In the genomic region with DNA sequence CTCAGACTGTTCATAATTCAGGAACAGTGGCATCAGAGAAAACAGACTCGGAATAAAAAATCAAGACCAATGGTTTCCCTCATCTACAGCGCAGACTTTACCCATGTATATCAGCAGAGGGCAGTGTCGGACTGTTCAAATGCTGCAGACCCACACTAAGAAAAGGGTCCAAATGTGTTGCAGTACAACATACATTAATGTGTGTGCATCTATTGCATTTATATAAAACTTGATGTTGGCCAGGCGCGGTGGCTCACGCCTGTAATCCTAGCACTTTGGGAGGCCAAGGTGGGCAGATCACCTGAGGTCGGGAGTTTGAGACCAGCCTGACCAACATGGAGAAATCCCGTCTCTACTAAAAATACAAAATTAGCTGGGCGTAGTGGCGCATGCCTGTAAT, we compare ENCODE assay signal across 8 cellular contexts. TPM values are rescaled to one million over a fixed set of nuclear protein-coding genes. Genes with fewer than 3 reads are reported as not detected.
DNase-seq lines count a peak whose midpoint lies in the region; ATAC-seq, FAIRE-seq and TF ChIP-seq lines count a peak whose summit lies in the region.
"Not testable (repeated sequence)": the region's sequence is repeated elsewhere in the genome, so short reads cannot be mapped to it uniquely, and the experiment has no call there.

No MANE protein-coding gene starts in this region.

- not testable (repeated sequence) for H3K27me3 ChIP-seq in adrenal gland

- intact Hi-C loops in adrenal gland (cut with DNase I) = loop anchor here in 1 of 2 donors (5.0 kb wide), 1 partner anchor 88 kb away; no protein-coding TSS in a partner anchor

- not testable (repeated sequence) for TF ChIP-seq POLR2A in adrenal gland (IDR thresholded peaks at IDR 0.05)

- peaks cover 0 to 67% of the 10 kb centered on the region in 2 donors for H3K36me3 ChIP-seq in adrenal gland (replicated peaks in 1 of 2)

- H3K4me3 ChIP-seq in adrenal gland; foreskin fibroblast (ENCODE audit: low read depth in 1 of 2, low read length in 2 of 2): not testable (repeated sequence)

- not testable (repeated sequence) for H3K9me3 ChIP-seq in adrenal gland (replicated peaks in 1 of 3)

- peaks cover 10 to 38% of the 10 kb centered on the region in 2 donors for H3K4me1 ChIP-seq in adrenal gland (replicated peaks in 1 of 2)

- TF ChIP-seq CTCF in adrenal gland (IDR thresholded peaks at IDR 0.05) = peak; percentile 54 to 90 (median 78)
- peak; percentile 39 for TF ChIP-seq CTCF in foreskin fibroblast (IDR thresholded peaks at IDR 0.05; ENCODE audit: low read depth, low read length)

- FAIRE-seq in TTC549 (lab: Jason Lieb, UNC) = peak; percentile 33

- DNase-seq in COLO829 (ENCODE audit: low spot score) (peak; percentile 35), NCI-H345 (lab: John Stamatoyannopoulos, UW) (peak; percentile 55), adrenal gland (peak in 4 of 7 donors; percentile 48 to 75 (median 58)), foreskin fibroblast (peak in 1 of 2 donors; percentile 80), myocyte (ENCODE audit: low read depth) (peak; percentile 65)
- DNase-seq in stimulated activated CD8-positive, alpha-beta memory T cell treated with anti-CD3 and anti-CD28 coated beads, Interleukin-7, amount 100 ng/mL, for 4 hours (ENCODE audit: low read depth in 2 of 2) = peak; percentile 10 to 12

- ATAC-seq in HG02798 (IDR thresholded peaks at IDR 0.05; ENCODE audit: poor library complexity, unreplicated experiment) = peak; percentile 44

- WGBS in adrenal gland, 4 donors = 46 to 60% (median 56%) methylated on average over 9 to 10 of the region's 10 CpGs

- peak overlapping the region in 4 of 5 donors; percentile 52 to 86 (median 58) for H3K27ac ChIP-seq in adrenal gland

RNA-seq across cellular contexts. Expression of gene ANXA2, which starts 38.0 kb away (rescaled TPM):
- total RNA-seq in adrenal gland (100 to 1,000 TPM; 335 to 733 (median 482) TPM), myocyte (1,048 and 1,291 TPM in 2 replicates)
- polyA plus RNA-seq in adrenal gland = 1,000 to 10,000 TPM in 1 of 3 donors, 100 to 1,000 TPM in 2; 314 to 1,002 (median 476) TPM
- 2,760 TPM for polyA plus RNA-seq in myocyte (2012)
